25 cellular contexts compared by ENCODE assay signal in genomic region chr11:16040151-16040550, GRCh38.
A peak's percentile ranks its signal among the peaks of the same experiment; 100 is the strongest.
DNase-seq lines count a peak whose midpoint lies in the region; ATAC-seq, FAIRE-seq and TF ChIP-seq lines count a peak whose summit lies in the region.
"Had no signal": no experiment of that assay in that cellular context is flagged by ENCODE, and none has a peak within 500 bp of the region (broad histone marks: within the 10 kb centered on the region; RNA-seq: fewer than 3 reads in every experiment).

No MANE protein-coding gene starts in this region.

- H3K36me3 ChIP-seq in K562 (ENCODE audit: control insufficient read depth, insufficient read depth, low read length), result no peaks in the 10 kb centered on the region
- H3K36me3 ChIP-seq: MG63 had no signal

- H3K9me1 ChIP-seq in K562 (ENCODE audit: control insufficient read depth, insufficient read depth, low read length), result no peaks in the 10 kb centered on the region

- no peak overlapping the region for H3K4me3 ChIP-seq in K562
- H3K4me3 ChIP-seq: GM23248, MG63 had no signal

- 75% methylated on average over 1 of the region's 1 CpG for WGBS in K562 (ENCODE audit: insufficient coverage, low coverage, missing lambda C conversion rate)

- no peak for FAIRE-seq in K562 (lab: Jason Lieb, UNC)
- FAIRE-seq: GM18507, HTR-8/SVneo had no signal

- no peaks in the 10 kb centered on the region for H3K79me2 ChIP-seq in K562 (ENCODE audit: control insufficient read depth, insufficient read depth, low read length)

- BruUV-seq in K562 (replicated peaks; lab: Mats Ljungman, UMichigan), result no TSS peak

- no peak for TF ChIP-seq POLR2A in K562 (conservative IDR thresholded peaks at IDR 0.05)

- H3K4me2 ChIP-seq in K562 (ENCODE audit: insufficient read depth, low read length), result no peak overlapping the region
- H3K4me2 ChIP-seq: SK-N-SH had no signal

- ATAC-seq in K562 (no peak), HG02973 (IDR thresholded peaks at IDR 0.05; ENCODE audit: unreplicated experiment) (no peak)
- ATAC-seq: PC-3 had no signal

- DNase-seq in NCI-H748 (lab: John Stamatoyannopoulos, UW; ENCODE audit: unreplicated experiment) (peak; percentile 45), NCI-H748 treated with DMSO at 0.1 percent for 48 hours (lab: John Stamatoyannopoulos, UW) (no peak), K562 (ENCODE audit: extremely low read depth in 1 of 4, low spot score in 3 of 4) (no peak), left kidney (ENCODE audit: low read depth, low spot score) (peak; percentile 32), DMS 273 treated with DMSO at 0.1 percent for 48 hours (lab: John Stamatoyannopoulos, UW) (no peak), COLO668 (lab: John Stamatoyannopoulos, UW; ENCODE audit: unreplicated experiment) (no peak)
- DNase-seq: C1 segment of cervical spinal cord; Caco-2; CD4-positive, alpha-beta memory T cell; GM23248; H7; KG1; MG63; NCI-H1105 treated with DMSO at 0.1 percent for 48 hours; NCI-H146; NCI-H1930; NCI-H446; NCI-H526; NK-92 treated with Interleukin-12 subunit alpha and Interleukin-12 subunit beta, amount 100 ng/mL, for 24 hours; PC-3; SK-N-SH; SW 1271 had no signal

- intact Hi-C loops in K562 (cut with micrococcal nuclease), result loop anchor here (10.0 kb wide), 1 partner anchor 565 kb away; no protein-coding TSS in a partner anchor

- no peak overlapping the region for H2AFZ ChIP-seq in K562 (ENCODE audit: low read depth, low read length)
- H2AFZ ChIP-seq: GM23248 had no signal

- no peak for TF ChIP-seq EP300 in K562 (IDR thresholded peaks at IDR 0.05; ENCODE audit: low read length)

- H3K9ac ChIP-seq in K562 (ENCODE audit: insufficient read depth in 1 of 2, low read depth in 2 of 2, low read length in 2 of 2), result no peak overlapping the region
- H3K9ac ChIP-seq: GM23248, SK-N-SH had no signal

- in situ Hi-C loops in K562 (cut with MboI), result no loop called here

- no peak for TF ChIP-seq RAD21 in K562 (CRISPR knock-in tag; conservative IDR thresholded peaks at IDR 0.05 in 1 of 2, IDR thresholded peaks at IDR 0.05 in 1 of 2)

- no peak overlapping the region for H3K27ac ChIP-seq in K562 (ENCODE audit: extremely low read depth, low read depth, low read length)
- H3K27ac ChIP-seq: GM23248 had no signal

- H3K4me1 ChIP-seq in K562 (replicated peaks in 1 of 2; ENCODE audit: control insufficient read depth in 2 of 2, insufficient read depth in 2 of 2, low read length in 2 of 2), result no peaks in the 10 kb centered on the region
- H3K4me1 ChIP-seq: Caco-2 had no signal

- no peaks in the 10 kb centered on the region for H3K27me3 ChIP-seq in K562 (ENCODE audit: control insufficient read depth in 2 of 2, insufficient read depth in 2 of 2, low read length in 2 of 2)
- H3K27me3 ChIP-seq: MG63 had no signal

- no peaks in the 10 kb centered on the region for H4K20me1 ChIP-seq in K562 (replicated peaks; ENCODE audit: control insufficient read depth, insufficient read depth, low read length)

- POLR2A ChIA-PET in K562 (lab: Yijun Ruan, JAX), result no interaction called here

- H3K9me3 ChIP-seq in K562 (replicated peaks; ENCODE audit: control insufficient read depth, insufficient read depth, low read depth, low read length), result no peaks in the 10 kb centered on the region
- H3K9me3 ChIP-seq: Caco-2, MG63, SK-N-SH had no signal

- no peak for TF ChIP-seq CTCF in K562 (IDR thresholded peaks at IDR 0.05 in 2 of 3, conservative IDR thresholded peaks at IDR 0.05 in 1 of 3; ENCODE audit: insufficient read depth in 2 of 3, low read depth in 1 of 3, low read length in 3 of 3)

- CTCF ChIA-PET in K562 (lab: Yijun Ruan, JAX; ENCODE audit: low intra/inter-chr PET ratio), result no interaction called here

TF ChIP-seq in K562, 482 proteins besides CTCF, POLR2A, EP300 and RAD21:
- TF ChIP-seq FOXJ2 (tag; IDR thresholded peaks at IDR 0.05) (0 out of 2 replicates have a peak, but pooled peaks have one; percentile 21), VEZF1 (CRISPR knock-in tag; IDR thresholded peaks at IDR 0.05) (no peak), RFX1 (IDR thresholded peaks at IDR 0.05) (peak; percentile 55)

Comparison
In these comparisons a context has a peak if more than half of its experiments do, and no peak if none do; other contexts are left out.
1. DNase-seq: peak in NCI-H748 (single experiment) and left kidney (single experiment); none in NCI-H748 treated with DMSO at 0.1 percent for 48 hours (single experiment), K562 (0 of 4), DMS 273 treated with DMSO at 0.1 percent for 48 hours (single experiment) and COLO668 (single experiment).